In genomic region chr6:23045280-23045679, GRCh38 we compare ENCODE assay signal across 11 cellular contexts.
"Had no signal": no experiment of that assay in that cellular context is flagged by ENCODE, and none has a peak within 500 bp of the region (broad histone marks: within the 10 kb centered on the region; RNA-seq: fewer than 3 reads in every experiment).

No MANE protein-coding gene starts in this region.

- FAIRE-seq: H1, H54 had no signal

- ATAC-seq: GM23338, HCT116 had no signal

- H3K4me3 ChIP-seq: GM23248, GM23338, HAP-1 had no signal

- H3K9ac ChIP-seq: GM23248 had no signal

- H3K9me3 ChIP-seq: HAP-1 had no signal

- H2AFZ ChIP-seq: GM23248, GM23338 had no signal

- H3K36me3 ChIP-seq: HAP-1 had no signal

- H3K4me2 ChIP-seq: GM23338 had no signal

- H3K27ac ChIP-seq: GM23248 had no signal

- DNase-seq: GM23248, GOT3, H7, H9, HCEC 1CT, HFFc6 had no signal

- H3K4me1 ChIP-seq: HAP-1 had no signal
